11 cellular contexts compared by ENCODE assay signal in genomic region chr17:56754523-56755208, GRCh38.
DNase-seq lines count a peak whose midpoint lies in the region; ATAC-seq and TF ChIP-seq lines count a peak whose summit lies in the region.
"Had no signal": no experiment of that assay in that cellular context is flagged by ENCODE, and none has a peak within 500 bp of the region (broad histone marks: within the 10 kb centered on the region; RNA-seq: fewer than 3 reads in every experiment).

No MANE protein-coding gene starts in this region.

- TF ChIP-seq CTCF in cardiac fibroblast (IDR thresholded peaks at IDR 0.05; ENCODE audit: low read depth, low read length), result no peak
- no peak for TF ChIP-seq CTCF in gastroesophageal sphincter (IDR thresholded peaks at IDR 0.05)

- no peak for TF ChIP-seq POLR2A in gastroesophageal sphincter (IDR thresholded peaks at IDR 0.05)

- no peak overlapping the region for H3K9ac ChIP-seq in neuronal stem cell (ENCODE audit: low read depth, low read length, poor library complexity)

- H3K4me3 ChIP-seq in cardiac fibroblast (replicated peaks in 1 of 2; ENCODE audit: low read depth in 2 of 2, low read length in 2 of 2), result no peak overlapping the region
- H3K4me3 ChIP-seq in neuronal stem cell (ENCODE audit: low read length in 2 of 2), result no peak overlapping the region
- H3K4me3 ChIP-seq in gastroesophageal sphincter, result no peak overlapping the region

- no peak overlapping the region for H4K8ac ChIP-seq in neuronal stem cell (ENCODE audit: low read depth, low read length)

- TF ChIP-seq EP300 in gastroesophageal sphincter (IDR thresholded peaks at IDR 0.05), result no peak

- DNase-seq in DMS53 (lab: John Stamatoyannopoulos, UW) (peak; percentile 53), DMS53 treated with DMSO at 0.1 percent for 48 hours (lab: John Stamatoyannopoulos, UW; ENCODE audit: unreplicated experiment) (no peak), NCI-H1694 treated with DMSO at 0.1 percent for 48 hours (lab: John Stamatoyannopoulos, UW) (peak; percentile 58), cardiac fibroblast (ENCODE audit: low read depth in 2 of 2) (peak; percentile 32 to 49), neuronal stem cell (ENCODE audit: low spot score) (no peak), NCI-H345 (lab: John Stamatoyannopoulos, UW) (no peak)
- DNase-seq: 8988T had no signal

- no peak overlapping the region for H4K91ac ChIP-seq in neuronal stem cell (ENCODE audit: low read depth, low read length, poor library complexity)

- H2BK5ac ChIP-seq in neuronal stem cell (ENCODE audit: low read length), result no peak overlapping the region

- H3K4me2 ChIP-seq in neuronal stem cell (ENCODE audit: insufficient read depth, low read length, poor library complexity, severe bottlenecking), result no peak overlapping the region

- no peak overlapping the region for H3K4ac ChIP-seq in neuronal stem cell (ENCODE audit: low read length)

- no peaks in the 10 kb centered on the region for H3K79me1 ChIP-seq in neuronal stem cell (ENCODE audit: low read depth, low read length)

- no peak overlapping the region for H3K14ac ChIP-seq in neuronal stem cell (ENCODE audit: low read length)

- peak overlapping the region; percentile 41 for H3K27ac ChIP-seq in neuronal stem cell (replicated peaks; ENCODE audit: low read length)
- H3K27ac ChIP-seq in gastroesophageal sphincter, result no peak overlapping the region
- H3K27ac ChIP-seq: HL-60 had no signal

- no peak overlapping the region for H3K23ac ChIP-seq in neuronal stem cell (ENCODE audit: low read depth, low read length, poor library complexity)

- no peak overlapping the region for H2AK5ac ChIP-seq in neuronal stem cell (ENCODE audit: low read depth, low read length)

- H3K9me3 ChIP-seq in neuronal stem cell (replicated peaks in 1 of 2; ENCODE audit: control insufficient read depth in 2 of 2, insufficient read depth in 1 of 2, low read depth in 1 of 2, low read length in 2 of 2) (no peaks in the 10 kb centered on the region), gastroesophageal sphincter (no peaks in the 10 kb centered on the region)

- ATAC-seq in gastroesophageal sphincter (no peak), HG02623 (IDR thresholded peaks at IDR 0.05; ENCODE audit: unreplicated experiment) (no peak)
- ATAC-seq: natural killer cell treated with Interleukin-12 subunit alpha and Interleukin-12 subunit beta and Interleukin-15 and Interleukin-18, amount 100 ng/mL, for 72 hours had no signal

- no CpG with 5 or more reads among the region's 8 CpGs for WGBS in neuronal stem cell (ENCODE audit: extremely low coverage in 2 of 2, insufficient read length in 2 of 2, insufficient replicate concordance in 1 of 2), 2 donors
- 15 to 29% methylated on average over 4 to 5 of the region's 8 CpGs for WGBS in gastroesophageal sphincter (ENCODE audit: low coverage in 1 of 2), 2 donors

- no peak overlapping the region for H2BK120ac ChIP-seq in neuronal stem cell (ENCODE audit: low read depth, low read length)

- H2AFZ ChIP-seq in neuronal stem cell (ENCODE audit: low read length), result peak overlapping the region; percentile 65

- no peak overlapping the region for H2BK15ac ChIP-seq in neuronal stem cell (ENCODE audit: low read length)

- peak overlapping the region; percentile 23 for H3K18ac ChIP-seq in neuronal stem cell (ENCODE audit: low read length)

- H3K36me3 ChIP-seq in neuronal stem cell (replicated peaks in 1 of 2; ENCODE audit: control insufficient read depth in 2 of 2, insufficient read depth in 2 of 2, low read length in 2 of 2), result no peaks in the 10 kb centered on the region
- no peaks in the 10 kb centered on the region for H3K36me3 ChIP-seq in gastroesophageal sphincter

- H2BK12ac ChIP-seq in neuronal stem cell (ENCODE audit: low read length), result no peak overlapping the region

- peaks cover 0 to 7% of the 10 kb centered on the region in 2 donors for H3K4me1 ChIP-seq in neuronal stem cell (ENCODE audit: control insufficient read depth in 2 of 2, insufficient read depth in 1 of 2, low read depth in 1 of 2, low read length in 2 of 2)
- H3K4me1 ChIP-seq in gastroesophageal sphincter, result no peaks in the 10 kb centered on the region

- H3K27me3 ChIP-seq in neuronal stem cell (ENCODE audit: control insufficient read depth in 3 of 3, insufficient read depth in 3 of 3, low read depth in 1 of 3, low read length in 3 of 3) (no peaks in the 10 kb centered on the region), gastroesophageal sphincter (peaks cover 16% of the 10 kb centered on the region)

Comparison
In these comparisons a context has a peak if more than half of its experiments do, and no peak if none do; other contexts are left out.
1. DNase-seq: peak in DMS53 (single experiment), NCI-H1694 treated with DMSO at 0.1 percent for 48 hours (single experiment) and cardiac fibroblast (2 of 2); none in DMS53 treated with DMSO at 0.1 percent for 48 hours (single experiment), neuronal stem cell (single experiment) and NCI-H345 (single experiment).